Comparison of ENCODE assay signal across 1 cellular context in the genomic region with DNA sequence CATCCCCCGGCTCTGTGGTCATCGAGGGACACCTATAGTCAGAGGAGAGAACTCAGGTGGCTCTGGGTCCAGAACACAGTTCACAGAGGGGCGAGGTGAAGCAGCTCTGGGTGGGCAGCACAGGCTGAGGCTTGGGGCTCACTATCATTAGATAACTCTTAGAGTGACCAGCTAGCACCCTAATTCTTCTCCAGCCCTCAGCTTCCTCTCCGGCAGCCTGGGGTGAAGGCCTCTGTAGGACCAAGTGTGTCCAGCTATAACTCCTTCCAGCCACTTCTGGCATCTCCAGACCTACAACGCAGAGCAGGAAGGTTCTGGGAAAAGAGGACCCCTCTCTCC.
TF ChIP-seq lines count a peak whose summit lies in the region.

No MANE protein-coding gene starts in this region.

TF ChIP-seq in H1, 55 proteins besides CTCF, POLR2A, EP300 and RAD21:
- TF ChIP-seq, protein P1, sequence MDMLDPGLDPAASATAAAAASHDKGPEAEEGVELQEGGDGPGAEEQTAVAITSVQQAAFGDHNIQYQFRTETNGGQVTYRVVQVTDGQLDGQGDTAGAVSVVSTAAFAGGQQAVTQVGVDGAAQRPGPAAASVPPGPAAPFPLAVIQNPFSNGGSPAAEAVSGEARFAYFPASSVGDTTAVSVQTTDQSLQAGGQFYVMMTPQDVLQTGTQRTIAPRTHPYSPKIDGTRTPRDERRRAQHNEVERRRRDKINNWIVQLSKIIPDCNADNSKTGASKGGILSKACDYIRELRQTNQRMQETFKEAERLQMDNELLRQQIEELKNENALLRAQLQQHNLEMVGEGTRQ (IDR thresholded peaks at IDR 0.05; ENCODE audit: low read length): no peak
- TF ChIP-seq GABPA (IDR thresholded peaks at IDR 0.05; ENCODE audit: borderline replicate concordance, insufficient read depth, low read length): 0 out of 2 replicates have a peak, but pooled peaks have one; percentile 19
